ENCODE assay signal across 26 cellular contexts in genomic region chr3:67416703-67417102, GRCh38.
A peak's percentile ranks its signal among the peaks of the same experiment; 100 is the strongest.
DNase-seq lines count a peak whose midpoint lies in the region; ATAC-seq and TF ChIP-seq lines count a peak whose summit lies in the region.
"Had no signal": no experiment of that assay in that cellular context is flagged by ENCODE, and none has a peak within 500 bp of the region (broad histone marks: within the 10 kb centered on the region; RNA-seq: fewer than 3 reads in every experiment).

No MANE protein-coding gene starts in this region.

- CTCF ChIA-PET in AG04450 (lab: Charles Lee) = interaction anchor here (0.5 to 0.8 kb wide), 4 partner anchors 9 to 117 kb away, joined by 3 to 4 read pairs (median 4); no protein-coding TSS in a partner anchor
- CTCF ChIA-PET in activated CD8-positive, alpha-beta memory T cell treated with anti-CD3 and anti-CD28 coated beads, Interleukin-2, amount 10 ng/mL, durations not matched to agents 7 days and 5 days (lab: Charles Lee) = no interaction called here

- H3K4me3 ChIP-seq in AG04450 (ENCODE audit: low read depth, low read length) (no peak overlapping the region), astrocyte of the cerebellum (ENCODE audit: low read depth, low read length) (no peak overlapping the region), hepatocyte (no peak overlapping the region), heart right ventricle (no peak overlapping the region)
- H3K4me3 ChIP-seq: coronary artery, heart left ventricle, mucosa of descending colon, neural progenitor cell, PC-9, right atrium auricular region had no signal

- TF ChIP-seq CTCF in AG04450 (IDR thresholded peaks at IDR 0.05; ENCODE audit: low read depth, low read length) (peak; percentile 23), astrocyte of the cerebellum (IDR thresholded peaks at IDR 0.05; ENCODE audit: low read depth, low read length, missing control alignments) (peak; percentile 20), hepatocyte (IDR thresholded peaks at IDR 0.05; ENCODE audit: poor library complexity) (peak; percentile 19), heart right ventricle (IDR thresholded peaks at IDR 0.05) (no peak)

- no peaks in the 10 kb centered on the region for H3K9me3 ChIP-seq in AG04450 (ENCODE audit: control insufficient read depth, insufficient read depth, low read length)
- peaks cover 7% of the 10 kb centered on the region for H3K9me3 ChIP-seq in hepatocyte (ENCODE audit: low read depth)
- peaks cover 0 to 17% (median 9%) of the 10 kb centered on the region in 11 donors for H3K9me3 ChIP-seq in heart right ventricle

- no peaks in the 10 kb centered on the region for H3K27me3 ChIP-seq in AG04450 (ENCODE audit: control insufficient read depth, insufficient read depth, low read length)
- H3K27me3 ChIP-seq in hepatocyte = no peaks in the 10 kb centered on the region
- no peaks in the 10 kb centered on the region for H3K27me3 ChIP-seq in heart right ventricle
- H3K27me3 ChIP-seq: heart left ventricle, neural progenitor cell, right atrium auricular region had no signal

- no peaks in the 10 kb centered on the region for H3K79me2 ChIP-seq in hepatocyte

- no peaks in the 10 kb centered on the region for H3K9me2 ChIP-seq in hepatocyte (replicated peaks; ENCODE audit: insufficient read depth)

- peaks cover 38% of the 10 kb centered on the region for H3K36me3 Mint-ChIP-seq in activated CD8-positive, alpha-beta memory T cell treated with anti-CD3 and anti-CD28 coated beads, Interleukin-2, amount 10 ng/mL, durations not matched to agents 7 days and 5 days

- no peaks in the 10 kb centered on the region for H3K27me3 Mint-ChIP-seq in activated CD8-positive, alpha-beta memory T cell treated with anti-CD3 and anti-CD28 coated beads, Interleukin-2, amount 10 ng/mL, durations not matched to agents 7 days and 5 days
- H3K27me3 Mint-ChIP-seq: activated naive CD8-positive, alpha-beta T cell treated with anti-CD3 and anti-CD28 coated beads, Interleukin-2, amount 10 ng/mL, durations not matched to agents 7 days and 5 days; B cell; brain; stimulated activated naive CD8-positive, alpha-beta T cell treated with anti-CD3 and anti-CD28 coated beads, Interleukin-15, amount 100 ng/mL, for 72 hours had no signal

- H3K27ac ChIP-seq in AG04450 (ENCODE audit: low read depth, low read length) (no peak overlapping the region), hepatocyte (no peak overlapping the region), heart right ventricle (no peak overlapping the region)
- H3K27ac ChIP-seq: coronary artery, heart left ventricle, neural progenitor cell, PC-9, right atrium auricular region had no signal

- H3K9me3 Mint-ChIP-seq in activated CD8-positive, alpha-beta memory T cell treated with anti-CD3 and anti-CD28 coated beads, Interleukin-2, amount 10 ng/mL, durations not matched to agents 7 days and 5 days (ENCODE audit: low read depth) = peaks cover 13% of the 10 kb centered on the region

- POLR2A ChIA-PET in AG04450 (lab: Yijun Ruan, JAX) = no interaction called here

- intact Hi-C loops in heart right ventricle (cut with DNase I) = no loop called here

- no peak overlapping the region for H3K4me3 Mint-ChIP-seq in activated CD8-positive, alpha-beta memory T cell treated with anti-CD3 and anti-CD28 coated beads, Interleukin-2, amount 10 ng/mL, durations not matched to agents 7 days and 5 days
- H3K4me3 Mint-ChIP-seq: activated naive CD8-positive, alpha-beta T cell treated with anti-CD3 and anti-CD28 coated beads, Interleukin-2, amount 10 ng/mL, durations not matched to agents 7 days and 5 days; B cell; brain; neural progenitor cell; stimulated activated naive CD8-positive, alpha-beta T cell treated with anti-CD3 and anti-CD28 coated beads, Interleukin-15, amount 100 ng/mL, for 72 hours had no signal

- in situ Hi-C loops in astrocyte of the cerebellum (cut with HindIII; ENCODE audit: low sequenced_read_pairs) = no loop called here

- H3K4me1 ChIP-seq in hepatocyte (ENCODE audit: insufficient read depth) = no peaks in the 10 kb centered on the region
- peaks cover 0 to 7% (median 5%) of the 10 kb centered on the region in 9 donors for H3K4me1 ChIP-seq in heart right ventricle
- H3K4me1 ChIP-seq: neural progenitor cell had no signal

- no peak for DNase-seq in AG04450 (ENCODE audit: low read depth, low spot score)
- DNase-seq in HT1080 (ENCODE audit: low read depth) = peak; percentile 20
- DNase-seq in astrocyte of the cerebellum (ENCODE audit: low read depth) = no peak
- DNase-seq in hepatocyte (ENCODE audit: low spot score) = no peak
- DNase-seq in activated CD8-positive, alpha-beta memory T cell treated with anti-CD3 and anti-CD28 coated beads, Interleukin-2, amount 10 ng/mL, durations not matched to agents 7 days and 5 days = no peak
- no peak for DNase-seq in heart right ventricle
- DNase-seq: activated CD4-positive, alpha-beta T cell treated with anti-CD3 and anti-CD28 coated beads for 48 hours; activated naive CD8-positive, alpha-beta T cell treated with anti-CD3 and anti-CD28 coated beads, Interleukin-2, amount 10 ng/mL, durations not matched to agents 7 days and 5 days; Calu3; heart left ventricle; left ventricle myocardium superior; mucosa of descending colon; NCI-H1417; NCI-H2107; NCI-H446 treated with DMSO at 0.1 percent for 48 hours; PC-9; stimulated activated CD4-positive, alpha-beta T cell treated with anti-CD3 and anti-CD28 coated beads, Interleukin-12 subunit alpha, Interleukin-12 subunit beta, amount 100 ng/mL, for 4 hours; stimulated activated naive CD8-positive, alpha-beta T cell treated with anti-CD3 and anti-CD28 coated beads, Interleukin-15, amount 100 ng/mL, for 72 hours; trophoblast cell had no signal

- H3K27ac Mint-ChIP-seq in activated CD8-positive, alpha-beta memory T cell treated with anti-CD3 and anti-CD28 coated beads, Interleukin-2, amount 10 ng/mL, durations not matched to agents 7 days and 5 days = no peak overlapping the region
- H3K27ac Mint-ChIP-seq: activated naive CD8-positive, alpha-beta T cell treated with anti-CD3 and anti-CD28 coated beads, Interleukin-2, amount 10 ng/mL, durations not matched to agents 7 days and 5 days; B cell; brain; neural progenitor cell; stimulated activated naive CD8-positive, alpha-beta T cell treated with anti-CD3 and anti-CD28 coated beads, Interleukin-15, amount 100 ng/mL, for 72 hours had no signal

- no peaks in the 10 kb centered on the region for H3K4me1 Mint-ChIP-seq in activated CD8-positive, alpha-beta memory T cell treated with anti-CD3 and anti-CD28 coated beads, Interleukin-2, amount 10 ng/mL, durations not matched to agents 7 days and 5 days
- H3K4me1 Mint-ChIP-seq: activated naive CD8-positive, alpha-beta T cell treated with anti-CD3 and anti-CD28 coated beads, Interleukin-2, amount 10 ng/mL, durations not matched to agents 7 days and 5 days; B cell; brain; neural progenitor cell had no signal

- H3K36me3 ChIP-seq in hepatocyte (replicated peaks; ENCODE audit: insufficient read depth, low read depth) (no peaks in the 10 kb centered on the region), heart right ventricle (no peaks in the 10 kb centered on the region)
- H3K36me3 ChIP-seq: heart left ventricle, neural progenitor cell, right atrium auricular region had no signal

- ATAC-seq in GM18858 (IDR thresholded peaks at IDR 0.05; ENCODE audit: unreplicated experiment) (no peak), GM21528 (IDR thresholded peaks at IDR 0.05; ENCODE audit: low FRiP score, unreplicated experiment) (no peak), heart right ventricle (no peak)
- ATAC-seq in activated CD8-positive, alpha-beta memory T cell treated with anti-CD3 and anti-CD28 coated beads, Interleukin-2, amount 10 ng/mL, durations not matched to agents 7 days and 5 days = no peak
- ATAC-seq: heart left ventricle; left ventricle myocardium superior; mucosa of descending colon; stimulated activated naive CD8-positive, alpha-beta T cell treated with anti-CD3 and anti-CD28 coated beads, Interleukin-15, amount 100 ng/mL, for 72 hours had no signal

- H3K4me2 ChIP-seq in hepatocyte = no peak overlapping the region
- H3K4me2 ChIP-seq: neural progenitor cell, PC-9 had no signal

- H2AFZ ChIP-seq in hepatocyte = no peak overlapping the region
- H2AFZ ChIP-seq: neural progenitor cell, PC-9 had no signal

- no peaks in the 10 kb centered on the region for H4K20me1 ChIP-seq in hepatocyte (ENCODE audit: insufficient read depth, poor library complexity, severe bottlenecking)

- WGBS in hepatocyte (ENCODE audit: low lambda C conversion rate, missing lambda C conversion rate) = 78% methylated on average over 1 of the region's 1 CpG
- 94% methylated on average over 1 of the region's 1 CpG for WGBS in heart right ventricle, 2 donors

Comparison
In these comparisons a context has a peak if more than half of its experiments do, and no peak if none do; other contexts are left out.
1. CTCF ChIP-seq: peak in AG04450 (single experiment), astrocyte of the cerebellum (single experiment) and hepatocyte (single experiment); none in heart right ventricle (0 of 9).